17 cellular contexts compared by ENCODE assay signal in genomic region chr9:71383308-71383707, GRCh38.
DNase-seq lines count a peak whose midpoint lies in the region; ATAC-seq and TF ChIP-seq lines count a peak whose summit lies in the region.
"Had no signal": no experiment of that assay in that cellular context is flagged by ENCODE, and none has a peak within 500 bp of the region (broad histone marks: within the 10 kb centered on the region; RNA-seq: fewer than 3 reads in every experiment).

No MANE protein-coding gene starts in this region.

- no peak overlapping the region for H3K4me3 Mint-ChIP-seq in activated CD4-positive, alpha-beta T cell treated with anti-CD3 and anti-CD28 coated beads for 36 hours
- H3K4me3 Mint-ChIP-seq: IgD-negative memory B cell had no signal

- H3K9ac ChIP-seq in mesendoderm (ENCODE audit: low read length) = no peak overlapping the region
- H3K9ac ChIP-seq in trophoblast cell (ENCODE audit: low read length) = no peak overlapping the region
- H3K9ac ChIP-seq: GM23248 had no signal

- no peaks in the 10 kb centered on the region for H3K79me2 ChIP-seq in mesendoderm (ENCODE audit: control insufficient read depth, insufficient read depth, low read length)
- no peaks in the 10 kb centered on the region for H3K79me2 ChIP-seq in trophoblast cell (ENCODE audit: control insufficient read depth, insufficient read depth, low read length, poor library complexity)

- H3K4me3 ChIP-seq in cardiac muscle cell = no peak overlapping the region
- no peak overlapping the region for H3K4me3 ChIP-seq in ectodermal cell (ENCODE audit: insufficient read depth, low read depth, low read length)
- no peak overlapping the region for H3K4me3 ChIP-seq in mesendoderm (ENCODE audit: low read length)
- no peak overlapping the region for H3K4me3 ChIP-seq in trophoblast cell (ENCODE audit: low read depth, low read length)
- H3K4me3 ChIP-seq: GM23248, Peyer's patch had no signal

- no peak overlapping the region for H3K14ac ChIP-seq in trophoblast cell (ENCODE audit: low read length)

- H3K27me3 ChIP-seq in cardiac muscle cell (no peaks in the 10 kb centered on the region), ectodermal cell (ENCODE audit: control insufficient read depth, insufficient read depth, low read length, poor library complexity, severe bottlenecking) (no peaks in the 10 kb centered on the region), mesendoderm (ENCODE audit: insufficient read depth, low read length, poor library complexity) (no peaks in the 10 kb centered on the region), trophoblast cell (ENCODE audit: insufficient read depth, low read length) (no peaks in the 10 kb centered on the region)
- H3K27me3 ChIP-seq: Peyer's patch had no signal

- no peak overlapping the region for H3K18ac ChIP-seq in mesendoderm (ENCODE audit: low read length)
- no peak overlapping the region for H3K18ac ChIP-seq in trophoblast cell (ENCODE audit: low read length)

- H2BK5ac ChIP-seq in mesendoderm (ENCODE audit: low read length) = no peak overlapping the region
- no peak overlapping the region for H2BK5ac ChIP-seq in trophoblast cell (ENCODE audit: low read depth, low read length, poor library complexity)

- no peak for TF ChIP-seq CTCF in cardiac muscle cell (IDR thresholded peaks at IDR 0.05; ENCODE audit: low read depth, low read length)

- H3K4me1 ChIP-seq in cardiac muscle cell (ENCODE audit: low read depth) = peaks cover 6% of the 10 kb centered on the region
- H3K4me1 ChIP-seq in ectodermal cell (ENCODE audit: control insufficient read depth, insufficient read depth, low read length) = peaks cover 9% of the 10 kb centered on the region
- no peaks in the 10 kb centered on the region for H3K4me1 ChIP-seq in mesendoderm (ENCODE audit: control insufficient read depth, low read depth, low read length)
- H3K4me1 ChIP-seq in trophoblast cell (ENCODE audit: control insufficient read depth in 1 of 2, insufficient read depth in 2 of 2, low read length in 2 of 2) = no peaks in the 10 kb centered on the region
- H3K4me1 ChIP-seq: BE2C, Peyer's patch had no signal

- H3K36me3 ChIP-seq in cardiac muscle cell (no peaks in the 10 kb centered on the region), ectodermal cell (ENCODE audit: control insufficient read depth, insufficient read depth, low read length) (no peaks in the 10 kb centered on the region), mesendoderm (ENCODE audit: control insufficient read depth, insufficient read depth, low read length) (no peaks in the 10 kb centered on the region), trophoblast cell (ENCODE audit: control insufficient read depth in 1 of 2, insufficient read depth in 2 of 2, low read length in 2 of 2) (no peaks in the 10 kb centered on the region)
- H3K36me3 ChIP-seq: BE2C, Peyer's patch had no signal

- no peaks in the 10 kb centered on the region for H3K9me3 Mint-ChIP-seq in activated CD4-positive, alpha-beta T cell treated with anti-CD3 and anti-CD28 coated beads for 36 hours (ENCODE audit: low read depth)
- H3K9me3 Mint-ChIP-seq: IgD-negative memory B cell had no signal

- H4K91ac ChIP-seq in trophoblast cell (ENCODE audit: low read depth, low read length) = no peak overlapping the region

- H3K4me1 Mint-ChIP-seq in activated CD4-positive, alpha-beta T cell treated with anti-CD3 and anti-CD28 coated beads for 36 hours = no peaks in the 10 kb centered on the region
- H3K4me1 Mint-ChIP-seq: IgD-negative memory B cell had no signal

- H2AK5ac ChIP-seq in mesendoderm (ENCODE audit: low read length) (no peak overlapping the region), trophoblast cell (ENCODE audit: low read length) (no peak overlapping the region)

- intact Hi-C loops in left cardiac atrium (cut with DNase I) = no loop called here
- intact Hi-C loops in activated CD4-positive, alpha-beta T cell treated with anti-CD3 and anti-CD28 coated beads for 36 hours (cut with DNase I, micrococcal nuclease) = no loop called here

- peak overlapping the region; percentile 43 for H4K12ac ChIP-seq in trophoblast cell (ENCODE audit: low read depth, low read length)

- no peaks in the 10 kb centered on the region for H3K79me1 ChIP-seq in mesendoderm (ENCODE audit: low read length)
- H3K79me1 ChIP-seq in trophoblast cell (ENCODE audit: low read length) = no peaks in the 10 kb centered on the region

- CTCF ChIA-PET in activated CD4-positive, alpha-beta T cell treated with anti-CD3 and anti-CD28 coated beads for 36 hours (lab: Charles Lee) = no interaction called here

- no peak overlapping the region for H2AFZ ChIP-seq in trophoblast cell (ENCODE audit: insufficient read depth, low read length, poor library complexity)
- H2AFZ ChIP-seq: GM23248 had no signal

- H3K27ac ChIP-seq in cardiac muscle cell = peak overlapping the region; percentile 8
- H3K27ac ChIP-seq in ectodermal cell (ENCODE audit: insufficient read depth, low read depth, low read length, poor library complexity, severe bottlenecking) = peak overlapping the region; percentile 41
- H3K27ac ChIP-seq in mesendoderm (ENCODE audit: low read depth, low read length) = no peak overlapping the region
- no peak overlapping the region for H3K27ac ChIP-seq in trophoblast cell (ENCODE audit: low read depth, low read length)
- H3K27ac ChIP-seq: GM23248, Peyer's patch had no signal

- H3K56ac ChIP-seq in mesendoderm (ENCODE audit: low read length) = no peak overlapping the region

- no peaks in the 10 kb centered on the region for H3K9me3 ChIP-seq in cardiac muscle cell (ENCODE audit: low read depth)
- no peaks in the 10 kb centered on the region for H3K9me3 ChIP-seq in ectodermal cell (ENCODE audit: control insufficient read depth, low read length)
- H3K9me3 ChIP-seq in trophoblast cell (ENCODE audit: insufficient read depth, low read depth, low read length) = no peaks in the 10 kb centered on the region
- H3K9me3 ChIP-seq: BE2C, Peyer's patch had no signal

- H3K36me3 Mint-ChIP-seq in activated CD4-positive, alpha-beta T cell treated with anti-CD3 and anti-CD28 coated beads for 36 hours (ENCODE audit: low read depth) = no peaks in the 10 kb centered on the region
- H3K36me3 Mint-ChIP-seq: IgD-negative memory B cell had no signal

- H4K8ac ChIP-seq in mesendoderm (ENCODE audit: low read depth, low read length) (no peak overlapping the region), trophoblast cell (ENCODE audit: low read depth, low read length) (no peak overlapping the region)

- POLR2A ChIA-PET in activated CD4-positive, alpha-beta T cell treated with anti-CD3 and anti-CD28 coated beads for 36 hours (lab: Charles Lee) = no interaction called here

- DNase-seq in cardiac muscle cell (ENCODE audit: low read depth in 1 of 2, low spot score in 1 of 2) (peak in 1 of 2 donors; percentile 47), left cardiac atrium (no peak), mesendoderm (peak; percentile 20), trophoblast cell (no peak), GM03348 (ENCODE audit: low spot score) (no peak), NOMO-1 (lab: John Stamatoyannopoulos, UW; ENCODE audit: unreplicated experiment in 2 of 2) (no peak)
- no peak for DNase-seq in activated CD4-positive, alpha-beta T cell treated with anti-CD3 and anti-CD28 coated beads for 36 hours
- DNase-seq: BE2C; DMS79 treated with DMSO at 0.1 percent for 48 hours; GM23248; MV-4-11; NCI-H187; NCI-H69; NK-92 treated with Interleukin-12 subunit alpha and Interleukin-12 subunit beta, amount 100 ng/mL, for 24 hours; Peyer's patch had no signal

- no peak overlapping the region for H3K27ac Mint-ChIP-seq in activated CD4-positive, alpha-beta T cell treated with anti-CD3 and anti-CD28 coated beads for 36 hours
- H3K27ac Mint-ChIP-seq: IgD-negative memory B cell had no signal

- H3K23ac ChIP-seq in mesendoderm (ENCODE audit: low read length) (no peak overlapping the region), trophoblast cell (ENCODE audit: low read length) (no peak overlapping the region)

- peaks cover 2% of the 10 kb centered on the region for H3K27me3 Mint-ChIP-seq in activated CD4-positive, alpha-beta T cell treated with anti-CD3 and anti-CD28 coated beads for 36 hours

- H3K4me2 ChIP-seq in mesendoderm (ENCODE audit: low read length) (no peak overlapping the region), trophoblast cell (ENCODE audit: low read length) (no peak overlapping the region)

- no peak overlapping the region for H4K5ac ChIP-seq in mesendoderm (ENCODE audit: low read length)

- no peak overlapping the region for H2BK15ac ChIP-seq in mesendoderm (replicated peaks; ENCODE audit: low read depth)

- H3K4ac ChIP-seq in mesendoderm (ENCODE audit: low read depth, low read length) (no peak overlapping the region), trophoblast cell (ENCODE audit: low read depth, low read length) (no peak overlapping the region)

- no peak overlapping the region for H2BK12ac ChIP-seq in trophoblast cell (ENCODE audit: low read length)

- no peak for ATAC-seq in left cardiac atrium
- ATAC-seq in activated CD4-positive, alpha-beta T cell treated with anti-CD3 and anti-CD28 coated beads for 36 hours = no peak

- H2BK120ac ChIP-seq in mesendoderm (ENCODE audit: low read depth, low read length) (no peak overlapping the region), trophoblast cell (ENCODE audit: insufficient read depth, low read length, poor library complexity) (no peak overlapping the region)

Comparison
In these comparisons a context has a peak if more than half of its experiments do, and no peak if none do; other contexts are left out.
1. H3K27ac ChIP-seq: peak in cardiac muscle cell (single experiment) and ectodermal cell (single experiment); none in mesendoderm (single experiment) and trophoblast cell (single experiment).